In the genomic region with DNA sequence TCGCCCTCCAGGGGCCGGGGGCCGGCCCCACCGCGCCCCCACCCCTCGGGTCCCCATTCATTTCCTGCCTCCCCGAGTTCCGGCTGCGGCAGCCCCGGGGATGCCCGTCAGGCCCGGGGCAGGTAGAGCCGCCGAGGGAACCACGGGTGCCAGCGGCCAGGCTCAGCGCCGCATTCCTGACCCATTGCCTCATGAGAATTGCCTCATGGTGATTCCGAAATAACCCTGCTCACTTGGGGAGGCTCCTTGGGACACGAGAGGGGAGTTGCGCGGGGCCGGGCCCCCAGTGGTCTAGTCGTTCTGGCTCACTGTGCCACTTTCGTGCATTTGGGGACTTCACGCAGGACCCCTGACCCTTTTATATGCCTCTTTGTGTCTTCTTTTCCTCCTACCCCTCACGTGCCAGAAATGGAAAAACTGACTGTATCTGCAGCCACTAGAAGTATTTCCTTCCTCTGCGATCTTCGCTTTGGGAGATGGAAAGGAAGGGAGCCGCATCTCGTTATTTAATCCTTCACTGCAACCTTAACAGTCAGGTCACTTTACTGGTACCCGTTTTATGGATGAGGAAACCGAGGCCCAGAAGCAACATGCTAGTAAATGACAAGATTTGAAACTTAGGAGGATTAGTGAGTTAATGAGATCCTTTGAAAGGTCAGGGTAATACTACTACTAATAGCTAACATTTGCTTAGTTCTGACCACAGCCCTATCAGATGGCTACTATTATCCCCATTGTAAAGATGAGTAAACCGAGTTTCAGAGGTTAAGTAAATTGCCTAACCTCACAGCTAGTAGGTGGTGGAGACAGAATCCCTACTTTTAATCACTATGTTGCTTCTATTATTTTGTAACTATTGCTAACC, we compare ENCODE assay signal across 8 cellular contexts. TPM values are rescaled to one million over a fixed set of nuclear protein-coding genes. Genes with fewer than 3 reads are reported as not detected.
DNase-seq lines count a peak whose midpoint lies in the region; ATAC-seq, FAIRE-seq and TF ChIP-seq lines count a peak whose summit lies in the region.

No MANE protein-coding gene starts in this region.

- H3K4me1 Mint-ChIP-seq in CD14-positive monocyte: peaks cover 25% of the 10 kb centered on the region
- peaks cover 39% of the 10 kb centered on the region for H3K4me1 Mint-ChIP-seq in nephron progenitor cell

- TF ChIP-seq CTCF in CD14-positive monocyte (IDR thresholded peaks at IDR 0.05): peak; percentile 25
- TF ChIP-seq CTCF in nephron progenitor cell (IDR thresholded peaks at IDR 0.05): no peak

- H3K4me3 Mint-ChIP-seq in CD14-positive monocyte (peak overlapping the region; percentile 89 to 92), nephron progenitor cell (peak overlapping the region; percentile 94)

- peaks cover 5 to 7% of the 10 kb centered on the region in 2 donors for H3K36me3 Mint-ChIP-seq in CD14-positive monocyte
- no peaks in the 10 kb centered on the region for H3K36me3 Mint-ChIP-seq in nephron progenitor cell (ENCODE audit: low read depth)

- H3K27ac Mint-ChIP-seq in CD14-positive monocyte: peak overlapping the region; percentile 78 to 91 (median 86)
- H3K27ac Mint-ChIP-seq in nephron progenitor cell: peak overlapping the region; percentile 95

- H3K9me3 Mint-ChIP-seq in CD14-positive monocyte (no peaks in the 10 kb centered on the region), nephron progenitor cell (no peaks in the 10 kb centered on the region)

- intact Hi-C loops in CD14-positive monocyte (cut with micrococcal nuclease): loop anchor here (1.0 to 5.0 kb wide), 3 partner anchors 10 to 37 kb away; partner anchors contain the start of genes HECTD4 (in 1 of the 2) and RPL6 (in 1 of the 2)

- ATAC-seq in activated CD4-positive, CD25-positive, alpha-beta regulatory T cell treated with anti-CD3 and anti-CD28 coated beads, Interleukin-2, amount 50 U/mL, for 24 hours: peak; percentile 49 to 61

- peak; percentile 69 for FAIRE-seq in GM19239 (lab: Jason Lieb, UNC)

- no peaks in the 10 kb centered on the region for H3K27me3 Mint-ChIP-seq in CD14-positive monocyte (ENCODE audit: low read depth in 3 of 3)
- H3K27me3 Mint-ChIP-seq in nephron progenitor cell (ENCODE audit: low read depth, poor library complexity): peaks cover 4% of the 10 kb centered on the region

- peak; percentile 56 for DNase-seq in CD14-positive monocyte (ENCODE audit: low spot score)
- peak; percentile 36 for DNase-seq in GM19239 (ENCODE audit: insufficient read length, low spot score)
- peak; percentile 63 for DNase-seq in HuH-7 (ENCODE audit: low spot score)
- peak; percentile 83 for DNase-seq in fibroblast of peridontal ligament (ENCODE audit: extremely low read depth)
- DNase-seq in nephron progenitor cell: peak; percentile 51
- DNase-seq in NCI-H128 (lab: John Stamatoyannopoulos, UW; ENCODE audit: unreplicated experiment): no peak
- no peak for DNase-seq in SK-N-DZ (ENCODE audit: low spot score)

RNA-seq across cellular contexts. Expression of gene PTPN11, which starts 0.8 kb away (rescaled TPM):
- 10 to 100 TPM; 28.8 to 41.9 TPM for polyA plus RNA-seq in CD14-positive monocyte
- polyA plus RNA-seq in SK-N-DZ (2014; cell fraction: cytosol; rRNA removed): 48.0 and 54.3 TPM in 2 replicates
- polyA plus RNA-seq in SK-N-DZ (2014; cell fraction: nucleus; rRNA removed): 26.6 and 30.2 TPM in 2 replicates

RNA-seq across cellular contexts. Expression of gene RPL6, which starts 10.1 kb away (rescaled TPM):
- 100 to 1,000 TPM; 201 to 259 TPM for polyA plus RNA-seq in CD14-positive monocyte
- polyA plus RNA-seq in SK-N-DZ (2014; cell fraction: cytosol; rRNA removed): 3,314 and 3,586 TPM in 2 replicates
- polyA plus RNA-seq in SK-N-DZ (2014; cell fraction: nucleus; rRNA removed): 2,205 and 2,265 TPM in 2 replicates

RNA-seq across cellular contexts. Expression of gene HECTD4, which starts 37.3 kb away (rescaled TPM):
- polyA plus RNA-seq in CD14-positive monocyte: 1 to 10 TPM in 1 of 2 donors, under 1 TPM in 1; 0.73 to 2.4 TPM
- polyA plus RNA-seq in SK-N-DZ (2014; cell fraction: cytosol; rRNA removed): 13.1 and 14.2 TPM in 2 replicates
- polyA plus RNA-seq in SK-N-DZ (2014; cell fraction: nucleus; rRNA removed): 22.2 and 48.9 TPM in 2 replicates

Comparison
In these comparisons a context has a peak if more than half of its experiments do, and no peak if none do; other contexts are left out.
1. DNase-seq: peak in CD14-positive monocyte (single experiment), GM19239 (single experiment), HuH-7 (single experiment), fibroblast of peridontal ligament (single experiment) and nephron progenitor cell (single experiment); none in NCI-H128 (single experiment) and SK-N-DZ (single experiment).